26 cellular contexts compared by ENCODE assay signal in the genomic region with DNA sequence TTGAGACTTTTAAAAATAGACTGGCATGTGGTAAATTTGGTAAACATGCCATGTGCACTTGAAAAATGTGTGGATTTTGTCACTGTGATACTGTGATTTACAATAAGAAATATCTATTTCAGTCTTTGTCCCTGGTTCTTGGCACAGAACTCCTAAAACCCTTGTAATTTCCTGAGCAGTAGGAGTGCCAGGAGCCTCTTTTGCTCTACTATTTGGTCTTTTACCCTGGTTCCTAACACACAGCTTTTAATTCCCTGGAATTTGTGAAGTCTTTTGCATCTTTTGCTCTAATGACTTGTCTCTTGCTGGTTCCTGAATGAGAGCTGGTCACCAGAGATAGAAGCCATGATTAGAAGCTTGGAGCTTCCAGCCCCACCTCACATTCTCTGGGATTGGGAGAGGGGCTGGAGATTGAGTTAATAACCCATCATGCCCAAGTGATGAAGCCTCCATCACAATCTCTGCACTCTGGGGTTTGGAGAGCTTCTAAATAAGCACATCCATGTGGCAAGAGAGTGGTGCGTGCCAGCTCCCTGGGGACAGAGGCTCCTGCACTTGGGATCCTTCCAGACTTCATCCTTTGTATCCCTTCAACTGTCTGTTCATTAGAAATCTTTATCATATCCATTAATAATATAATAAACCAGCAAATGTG. TPM values are rescaled to one million over a fixed set of nuclear protein-coding genes. Genes with fewer than 3 reads are reported as not detected.
"Had no signal": no experiment of that assay in that cellular context is flagged by ENCODE, and none has a peak within 500 bp of the region (broad histone marks: within the 10 kb centered on the region; RNA-seq: fewer than 3 reads in every experiment).

No MANE protein-coding gene starts in this region.

- H3K27me3 ChIP-seq: right lobe of liver, testis had no signal

- H3K9me3 Mint-ChIP-seq: endodermal cell; naive thymus-derived CD8-positive, alpha-beta T cell; neural crest cell had no signal

- H3K4me1 ChIP-seq: lower lobe of right lung, right lobe of liver, testis, transverse colon had no signal

- H3K27ac Mint-ChIP-seq: activated CD4-positive, alpha-beta T cell treated with anti-CD3 and anti-CD28 coated beads for 36 hours; activated CD8-positive, alpha-beta T cell treated with anti-CD3 and anti-CD28 coated beads, Interleukin-2, amount 10 ng/mL, durations not matched to agents 7 days and 5 days; activated naive CD8-positive, alpha-beta T cell; endodermal cell; naive thymus-derived CD8-positive, alpha-beta T cell had no signal

- H3K9me3 ChIP-seq: lower lobe of right lung, right lobe of liver, testis, transverse colon had no signal

- H3K4me3 ChIP-seq: lower lobe of right lung, right lobe of liver, testis, transverse colon had no signal

- ATAC-seq: activated CD4-positive, alpha-beta T cell treated with anti-CD3 and anti-CD28 coated beads for 36 hours; activated CD8-positive, alpha-beta T cell treated with anti-CD3 and anti-CD28 coated beads, Interleukin-2, amount 10 ng/mL, durations not matched to agents 7 days and 5 days; esophagus mucosa; left lobe of liver; lower lobe of right lung; naive thymus-derived CD8-positive, alpha-beta T cell; right lobe of liver; stimulated activated naive CD8-positive, alpha-beta T cell treated with anti-CD3 and anti-CD28 coated beads, Interleukin-15, Interleukin-2, amounts not matched to agents 100 U/mL and 50 U/mL, for 24 hours had no signal

- H3K4me3 Mint-ChIP-seq: activated CD4-positive, alpha-beta T cell treated with anti-CD3 and anti-CD28 coated beads for 36 hours; activated CD8-positive, alpha-beta T cell treated with anti-CD3 and anti-CD28 coated beads, Interleukin-2, amount 10 ng/mL, durations not matched to agents 7 days and 5 days; activated naive CD8-positive, alpha-beta T cell; endodermal cell; naive thymus-derived CD8-positive, alpha-beta T cell; neural crest cell had no signal

- H3K27ac ChIP-seq: lower lobe of right lung, right lobe of liver, testis, transverse colon had no signal

- H3K36me3 Mint-ChIP-seq: activated naive CD8-positive, alpha-beta T cell had no signal

- H3K4me1 Mint-ChIP-seq: activated CD4-positive, alpha-beta T cell treated with anti-CD3 and anti-CD28 coated beads for 36 hours; endodermal cell; neural crest cell had no signal

- H3K36me3 ChIP-seq: lower lobe of right lung, right lobe of liver, transverse colon had no signal

- DNase-seq: activated CD4-positive, alpha-beta T cell treated with anti-CD3 and anti-CD28 coated beads for 36 hours; activated CD4-positive, CD25-positive, alpha-beta regulatory T cell; activated CD8-positive, alpha-beta T cell treated with anti-CD3 and anti-CD28 coated beads, Interleukin-2, amount 10 ng/mL, durations not matched to agents 7 days and 5 days; activated effector memory CD4-positive, alpha-beta T cell treated with Interleukin-2 at 50 U/mL for 16 hours; activated naive CD4-positive, alpha-beta T cell treated with Interleukin-2 at 50 U/mL for 16 hours; anterior cingulate cortex; cerebellar nuclear complex; endodermal cell; foreskin melanocyte; kidney glomerular epithelial cell; lower lobe of right lung; mesenchymal stem cell; naive thymus-derived CD8-positive, alpha-beta T cell; occipital lobe; right lobe of liver; stimulated activated CD4-positive, alpha-beta T cell treated with anti-CD3 and anti-CD28 coated beads, Interleukin-12 subunit alpha, Interleukin-12 subunit beta, amount 100 ng/mL, for 4 hours; stimulated activated CD4-positive, alpha-beta T cell treated with anti-CD3 and anti-CD28 coated beads, Interleukin-4, amount 100 ng/mL, for 1 hour; stimulated activated naive CD8-positive, alpha-beta T cell treated with anti-CD3 and anti-CD28 coated beads, Interleukin-15, Interleukin-2, amounts not matched to agents 100 U/mL and 50 U/mL, for 24 hours; T-helper 1 cell; testis; transverse colon had no signal

RNA-seq across cellular contexts. Expression of gene SYT13, which starts 27.2 kb away (rescaled TPM):
- total RNA-seq: activated CD4-positive, alpha-beta T cell treated with anti-CD3 and anti-CD28 coated beads for 36 hours; activated CD8-positive, alpha-beta T cell treated with anti-CD3 and anti-CD28 coated beads, Interleukin-2, amount 10 ng/mL, durations not matched to agents 7 days and 5 days; bronchial epithelial cell; esophagus mucosa; lower lobe of right lung; naive thymus-derived CD8-positive, alpha-beta T cell had no signal
- polyA plus RNA-seq: naive thymus-derived CD8-positive, alpha-beta T cell had no signal
